Comparison of ENCODE assay signal across 8 cellular contexts in genomic region chr9:114348906-114349482, GRCh38. TPM values are rescaled to one million over a fixed set of nuclear protein-coding genes. Genes with fewer than 3 reads are reported as not detected.
DNase-seq lines count a peak whose midpoint lies in the region; ATAC-seq and TF ChIP-seq lines count a peak whose summit lies in the region.

No MANE protein-coding gene starts in this region.

- peaks cover 22% of the 10 kb centered on the region for H3K4me1 Mint-ChIP-seq in neural progenitor cell

- H4K20me1 ChIP-seq in neural progenitor cell (ENCODE audit: low read depth) = no peaks in the 10 kb centered on the region

- H3K9me3 ChIP-seq in neural progenitor cell (ENCODE audit: low read depth) (no peaks in the 10 kb centered on the region), suprapubic skin (no peaks in the 10 kb centered on the region)

- H3K4me3 ChIP-seq in neural progenitor cell = no peak overlapping the region
- no peak overlapping the region for H3K4me3 ChIP-seq in suprapubic skin

- no peak for TF ChIP-seq EP300 in suprapubic skin (IDR thresholded peaks at IDR 0.05)

- no peak overlapping the region for H3K4me3 Mint-ChIP-seq in neural progenitor cell

- H3K27me3 Mint-ChIP-seq in neural progenitor cell (ENCODE audit: insufficient read depth, low read depth) = peaks cover 4% of the 10 kb centered on the region

- TF ChIP-seq CTCF in neural progenitor cell (IDR thresholded peaks at IDR 0.05) (no peak), suprapubic skin (IDR thresholded peaks at IDR 0.05) (no peak)

- no peaks in the 10 kb centered on the region for H3F3A ChIP-seq in neural progenitor cell (ENCODE audit: low read depth)

- H3K27me3 ChIP-seq in neural progenitor cell (no peaks in the 10 kb centered on the region), suprapubic skin (no peaks in the 10 kb centered on the region)

- H3K79me2 ChIP-seq in neural progenitor cell (ENCODE audit: low read depth) = no peaks in the 10 kb centered on the region

- no peak for TF ChIP-seq POLR2A in suprapubic skin (IDR thresholded peaks at IDR 0.05)

- peaks cover 16% of the 10 kb centered on the region for H3K36me3 Mint-ChIP-seq in neural progenitor cell

- H3K9me3 Mint-ChIP-seq in neural progenitor cell = no peaks in the 10 kb centered on the region

- no peaks in the 10 kb centered on the region for H3K36me3 ChIP-seq in neural progenitor cell
- peaks cover 73% of the 10 kb centered on the region for H3K36me3 ChIP-seq in suprapubic skin

- H3K27ac Mint-ChIP-seq in neural progenitor cell = peak overlapping the region; percentile 91

- H3K4me1 ChIP-seq in neural progenitor cell (peaks cover 10% of the 10 kb centered on the region), suprapubic skin (peaks cover 21% of the 10 kb centered on the region)

- peak overlapping the region; percentile 8 for H3K4me2 ChIP-seq in neural progenitor cell

- WGBS in suprapubic skin = 21% methylated on average over 6 of the region's 9 CpGs

- peak; percentile 88 for ATAC-seq in HG02885 (IDR thresholded peaks at IDR 0.05; ENCODE audit: poor library complexity, unreplicated experiment)

- H2AFZ ChIP-seq in neural progenitor cell (replicated peaks) = no peak overlapping the region

- DNase-seq in NK-92 treated with Interleukin-12 subunit alpha and Interleukin-12 subunit beta, amount 100 ng/mL, for 24 hours (lab: John Stamatoyannopoulos, UW) = peak; percentile 17
- DNase-seq in NK-92 (lab: John Stamatoyannopoulos, UW; ENCODE audit: unreplicated experiment) (no peak), NCI-H460 (ENCODE audit: extremely low read depth, low read depth) (peak; percentile 72), epithelial cell of prostate (ENCODE audit: low read depth, low spot score) (peak; percentile 95), neural progenitor cell (ENCODE audit: low spot score) (peak; percentile 78), suprapubic skin (ENCODE audit: low spot score in 2 of 2) (peak in 1 of 2 donors; percentile 82)
- DNase-seq in activated CD8-positive, alpha-beta memory T cell treated with anti-CD3 and anti-CD28 coated beads for 4 hours (ENCODE audit: low read depth in 2 of 2) = peak; percentile 60 to 70

- no peak overlapping the region for H3K9ac ChIP-seq in neural progenitor cell

- peak overlapping the region; percentile 87 for H3K27ac ChIP-seq in epithelial cell of prostate
- no peak overlapping the region for H3K27ac ChIP-seq in neural progenitor cell
- peak overlapping the region; percentile 20 for H3K27ac ChIP-seq in suprapubic skin

RNA-seq across cellular contexts. Expression of gene ORM2, which starts 19.3 kb away (rescaled TPM):
- not detected in 2 replicates for total RNA-seq in NCI-H460 (2014; rRNA removed; shearing (Covaris generic))
- polyA plus RNA-seq in NCI-H460 (2014; cell fraction: nucleus; rRNA removed) = not detected in 2 replicates
- total RNA-seq in neural progenitor cell (ENCODE audit: low replicate concordance) = 0.43 TPM in 1 of 2 replicates, not detected in the other
- total RNA-seq in suprapubic skin = 1 to 10 TPM in 1 of 4 donors, not detected in 3; 9.5 TPM

RNA-seq across cellular contexts. Expression of gene ORM1, which starts 26.1 kb away (rescaled TPM):
- total RNA-seq in NCI-H460 (2014; rRNA removed; shearing (Covaris generic)) = not detected in 2 replicates
- not detected in 2 replicates for polyA plus RNA-seq in NCI-H460 (2014; cell fraction: nucleus; rRNA removed)
- 1.5 TPM in 1 of 2 replicates, not detected in the other for total RNA-seq in neural progenitor cell (ENCODE audit: low replicate concordance)
- total RNA-seq in suprapubic skin = 10 to 100 TPM in 1 of 4 donors, not detected in 3; 59.2 TPM

RNA-seq across cellular contexts. Expression of gene AKNA, which starts 38.8 kb away (rescaled TPM):
- 36.2 and 40.8 TPM in 2 replicates for total RNA-seq in NCI-H460 (2014; rRNA removed; shearing (Covaris generic))
- 4.8 and 8.7 TPM in 2 replicates for polyA plus RNA-seq in NCI-H460 (2014; cell fraction: nucleus; rRNA removed)
- total RNA-seq in neural progenitor cell (ENCODE audit: low replicate concordance) (11.4 and 13.4 TPM in 2 replicates), suprapubic skin (10 to 100 TPM; 10.5 to 27.1 (median 14.4) TPM)
